8 cellular contexts compared by ENCODE assay signal in genomic region chr17:44220211-44221071, GRCh38. TPM values are rescaled to one million over a fixed set of nuclear protein-coding genes. Genes with fewer than 3 reads are reported as not detected.
DNase-seq lines count a peak whose midpoint lies in the region; TF ChIP-seq lines count a peak whose summit lies in the region.

No MANE protein-coding gene starts in this region.

- H3K9ac ChIP-seq in GM23248 (peak overlapping the region; percentile 98), NT2/D1 (ENCODE audit: insufficient read length, low read depth) (peak overlapping the region; percentile 98)

- peaks cover 12% of the 10 kb centered on the region for H3F3A ChIP-seq in GM23248 (ENCODE audit: insufficient read depth)

- H3K4me3 ChIP-seq in GM23248 (peak overlapping the region; percentile 85), NT2/D1 (ENCODE audit: insufficient read length, low read depth) (peak overlapping the region; percentile 86), fibroblast of the aortic adventitia (ENCODE audit: low read depth, low read length) (peak overlapping the region; percentile 85), uterus (peak overlapping the region; percentile 59 to 95)

- H3K79me2 ChIP-seq in GM23248 (ENCODE audit: insufficient read depth), result peaks cover 35% of the 10 kb centered on the region

- H3K27me3 Mint-ChIP-seq in neural crest cell (ENCODE audit: low read depth), result peaks cover 2% of the 10 kb centered on the region

- no peaks in the 10 kb centered on the region for H3K9me3 ChIP-seq in GM23248 (ENCODE audit: low read depth)
- H3K9me3 ChIP-seq in NT2/D1 (ENCODE audit: insufficient read depth, low read length), result no peaks in the 10 kb centered on the region
- H3K9me3 ChIP-seq in uterus, result no peaks in the 10 kb centered on the region

- peak overlapping the region; percentile 95 for H3K4me3 Mint-ChIP-seq in neural crest cell

- 1 to 2% methylated on average over 56 to 69 of the region's 109 CpGs for WGBS in GM23248 (ENCODE audit: low coverage in 1 of 2, low lambda C conversion rate in 2 of 2, missing lambda C conversion rate in 2 of 2), 2 experiments

- TF ChIP-seq CTCF in fibroblast of the aortic adventitia (IDR thresholded peaks at IDR 0.05; ENCODE audit: insufficient read depth, low read length) (no peak), neural crest cell (conservative IDR thresholded peaks at IDR 0.05) (no peak), uterus (IDR thresholded peaks at IDR 0.05) (no peak)

- no peak for TF ChIP-seq POLR2A in uterus (IDR thresholded peaks at IDR 0.05)

- H3K27ac ChIP-seq in GM23248, result peak overlapping the region; percentile 85
- peak overlapping the region; percentile 98 to 100 for H3K27ac ChIP-seq in uterus

- no peaks in the 10 kb centered on the region for H3K36me3 Mint-ChIP-seq in neural crest cell (ENCODE audit: low read depth)

- no peaks in the 10 kb centered on the region for H4K20me1 ChIP-seq in GM23248 (ENCODE audit: insufficient read depth)

- intact Hi-C loops in uterus (cut with DNase I; ENCODE audit: low total_unique reads), result no loop called here

- H3K27ac Mint-ChIP-seq in neural crest cell (ENCODE audit: unreplicated experiment), result peak overlapping the region; percentile 96

- H3K36me3 ChIP-seq in GM23248 (ENCODE audit: low read depth) (peaks cover 10% of the 10 kb centered on the region), NT2/D1 (ENCODE audit: insufficient read depth, insufficient read length, low read length) (peaks cover 28% of the 10 kb centered on the region), uterus (no peaks in the 10 kb centered on the region)

- peak overlapping the region; percentile 92 for H3K4me2 ChIP-seq in GM23248 (ENCODE audit: unreplicated experiment)

- peak overlapping the region; percentile 74; the same call in 1 of the 2 replicates for H2AFZ ChIP-seq in GM23248

- no peaks in the 10 kb centered on the region for H3K9me3 Mint-ChIP-seq in neural crest cell

- no peaks in the 10 kb centered on the region for H3K9me2 ChIP-seq in GM23248 (ENCODE audit: insufficient read depth)

- DNase-seq in C1 segment of cervical spinal cord (lab: John Stamatoyannopoulos, UW) (peak in 11 of 14 donors; percentile 43 to 79 (median 65)), GM23248 (peak; percentile 80), NT2/D1 (ENCODE audit: low read depth, low spot score) (no peak), fibroblast of the aortic adventitia (ENCODE audit: low read depth) (peak; percentile 61), neural crest cell (ENCODE audit: low read depth, low spot score) (peak; percentile 29), uterus (no peak), GDM1 (lab: John Stamatoyannopoulos, UW) (no peak)
- peak; percentile 43 for DNase-seq in activated T-helper 9 cell treated with anti-CD3 and anti-CD28 coated beads, Interleukin-2, amount 50 U/mL, for 16 hours (ENCODE audit: low read depth)

- H3K4me1 ChIP-seq in GM23248 (ENCODE audit: insufficient read depth), result peaks cover 27% of the 10 kb centered on the region
- peaks cover 6% of the 10 kb centered on the region for H3K4me1 ChIP-seq in NT2/D1 (ENCODE audit: insufficient read depth, insufficient read length)
- peaks cover 12 to 16% of the 10 kb centered on the region in 2 donors for H3K4me1 ChIP-seq in uterus

- H3K4me1 Mint-ChIP-seq in neural crest cell, result peaks cover 32% of the 10 kb centered on the region

- H3K27me3 ChIP-seq in GM23248 (replicated peaks; ENCODE audit: insufficient read depth) (no peaks in the 10 kb centered on the region), NT2/D1 (ENCODE audit: insufficient read depth, insufficient read length) (no peaks in the 10 kb centered on the region), uterus (no peaks in the 10 kb centered on the region)

- in situ Hi-C loops in GM23248 (cut with MboI), result loop anchor here (5.0 to 25.0 kb wide), 3 partner anchors 107 to 417 kb away; no protein-coding TSS in a partner anchor

RNA-seq across cellular contexts. Expression of gene UBTF, which starts 1.0 kb away (rescaled TPM):
- 61.1 and 62.3 TPM in 2 replicates for total RNA-seq in GM23248 (2014; rRNA removed; shearing (Covaris generic))
- 48.2 and 48.4 TPM in 2 replicates for polyA plus RNA-seq in GM23248 (2016; fragmentation: Nextera tagmentation; extraction: Ambion mirVana)
- 64.2 and 195 TPM in 2 replicates for total RNA-seq in fibroblast of the aortic adventitia (ENCODE audit: low replicate concordance)
- 106 and 108 TPM in 2 replicates for total RNA-seq in neural crest cell
- total RNA-seq in uterus, result 100 to 1,000 TPM in 1 of 4 donors, 10 to 100 TPM in 3; 17.4 to 124 (median 72.9) TPM

RNA-seq across cellular contexts. Expression of gene ATXN7L3, which starts 20.8 kb away (rescaled TPM):
- 48.2 and 60.4 TPM in 2 replicates for total RNA-seq in GM23248 (2014; rRNA removed; shearing (Covaris generic))
- polyA plus RNA-seq in GM23248 (2016; fragmentation: Nextera tagmentation; extraction: Ambion mirVana), result 9.8 and 10.0 TPM in 2 replicates
- total RNA-seq in fibroblast of the aortic adventitia (ENCODE audit: low replicate concordance) (36.6 and 108 TPM in 2 replicates), neural crest cell (115 and 119 TPM in 2 replicates), uterus (10 to 100 TPM in 3 of 4 donors, 1 to 10 TPM in 1; 4.6 to 98.4 (median 36.2) TPM)

RNA-seq across cellular contexts. Expression of gene TMUB2, which starts 33.7 kb away (rescaled TPM):
- total RNA-seq in GM23248 (2014; rRNA removed; shearing (Covaris generic)), result 41.6 and 42.6 TPM in 2 replicates
- polyA plus RNA-seq in GM23248 (2016; fragmentation: Nextera tagmentation; extraction: Ambion mirVana), result 44.6 and 45.0 TPM in 2 replicates
- 23.0 and 29.4 TPM in 2 replicates for total RNA-seq in fibroblast of the aortic adventitia (ENCODE audit: low replicate concordance)
- total RNA-seq in neural crest cell, result 33.5 and 33.7 TPM in 2 replicates
- total RNA-seq in uterus, result 10 to 100 TPM in 3 of 4 donors, 1 to 10 TPM in 1; 7.4 to 41.8 (median 32.6) TPM

RNA-seq across cellular contexts. Expression of gene SLC4A1, which starts 47.5 kb away (rescaled TPM):
- not detected in 2 replicates for total RNA-seq in GM23248 (2014; rRNA removed; shearing (Covaris generic))
- not detected in 2 replicates for polyA plus RNA-seq in GM23248 (2016; fragmentation: Nextera tagmentation; extraction: Ambion mirVana)
- total RNA-seq in fibroblast of the aortic adventitia (ENCODE audit: low replicate concordance) (not detected in 2 replicates), neural crest cell (not detected in 2 replicates), uterus (1 to 10 TPM in 1 of 4 donors, not detected in 3; 8.4 TPM)

RNA-seq across cellular contexts. Expression of gene ASB16, which starts 49.9 kb away (rescaled TPM):
- not detected in 2 replicates for total RNA-seq in GM23248 (2014; rRNA removed; shearing (Covaris generic))
- 0.22 and 0.25 TPM in 2 replicates for polyA plus RNA-seq in GM23248 (2016; fragmentation: Nextera tagmentation; extraction: Ambion mirVana)
- total RNA-seq in fibroblast of the aortic adventitia (ENCODE audit: low replicate concordance) (0.27 TPM in 1 of 2 replicates, not detected in the other), neural crest cell (0.25 and 0.26 TPM in 2 replicates), uterus (1 to 10 TPM in 2 of 4 donors, under 1 TPM in 1, not detected in 1; 0.14 to 2.3 (median 1.3) TPM)

Comparison
In these comparisons a context has a peak if more than half of its experiments do, and no peak if none do; other contexts are left out.
1. DNase-seq: peak in C1 segment of cervical spinal cord (11 of 14), GM23248 (single experiment), activated T-helper 9 cell treated with anti-CD3 and anti-CD28 coated beads, Interleukin-2, amount 50 U/mL, for 16 hours (single experiment), fibroblast of the aortic adventitia (single experiment) and neural crest cell (single experiment); none in NT2/D1 (single experiment), uterus (0 of 2) and GDM1 (single experiment).
2. Peak in every context shown above with its lines, with median percentiles within 50 percentile points of each other: H3K4me3 ChIP-seq.